14 cellular contexts compared by ENCODE assay signal in genomic region chr7:101405474-101406067, GRCh38. TPM values are rescaled to one million over a fixed set of nuclear protein-coding genes. Genes with fewer than 3 reads are reported as not detected.
A peak's percentile ranks its signal among the peaks of the same experiment; 100 is the strongest.
DNase-seq lines count a peak whose midpoint lies in the region; ATAC-seq and TF ChIP-seq lines count a peak whose summit lies in the region.
"Had no signal": no experiment of that assay in that cellular context is flagged by ENCODE, and none has a peak within 500 bp of the region (broad histone marks: within the 10 kb centered on the region; RNA-seq: fewer than 3 reads in every experiment).

No MANE protein-coding gene starts in this region.

- H2BK12ac ChIP-seq in H9 (ENCODE audit: insufficient read length, low read depth, low read length): no peak overlapping the region

- no peak overlapping the region for H3K56ac ChIP-seq in H9 (ENCODE audit: insufficient read length, low read depth, low read length)

- TF ChIP-seq CTCF in H9 (conservative IDR thresholded peaks at IDR 0.05): no peak
- no peak for TF ChIP-seq CTCF in endodermal cell (conservative IDR thresholded peaks at IDR 0.05)
- TF ChIP-seq CTCF in neural crest cell (conservative IDR thresholded peaks at IDR 0.05): no peak
- TF ChIP-seq CTCF in foreskin keratinocyte (conservative IDR thresholded peaks at IDR 0.05): no peak

- H3K27me3 ChIP-seq in H9 (ENCODE audit: insufficient read depth, low read length) (no peaks in the 10 kb centered on the region), endodermal cell (ENCODE audit: control insufficient read depth, insufficient read depth, low read length, poor library complexity, severe bottlenecking) (no peaks in the 10 kb centered on the region), foreskin keratinocyte (peaks cover 17% of the 10 kb centered on the region)
- H3K27me3 ChIP-seq: BLaER1 treated with 17β-estradiol and CSF1 and Interleukin-3, amounts not matched to agents 10 nM and 100 nM had no signal

- H3K14ac ChIP-seq in H9 (ENCODE audit: insufficient read depth, low read length): no peak overlapping the region

- no peaks in the 10 kb centered on the region for H3K79me2 ChIP-seq in H9 (ENCODE audit: insufficient read depth, low read length)

- no peak overlapping the region for H2AK5ac ChIP-seq in H9 (ENCODE audit: insufficient read length, low read length)

- H3K9me3 Mint-ChIP-seq in H9: peaks cover 28 to 34% of the 10 kb centered on the region in 2 experiments
- peaks cover 34% of the 10 kb centered on the region for H3K9me3 Mint-ChIP-seq in endodermal cell
- H3K9me3 Mint-ChIP-seq in neural crest cell: peaks cover 17% of the 10 kb centered on the region

- H3K27me3 Mint-ChIP-seq in H9 (ENCODE audit: low read depth) (no peaks in the 10 kb centered on the region), endodermal cell (ENCODE audit: insufficient read depth) (no peaks in the 10 kb centered on the region), neural crest cell (ENCODE audit: low read depth) (no peaks in the 10 kb centered on the region)

- H3T11ph ChIP-seq in H9 (ENCODE audit: low read length): no peak overlapping the region

- H3K9me3 ChIP-seq in H9 (ENCODE audit: control insufficient read depth, low read depth, low read length): peaks cover 19% of the 10 kb centered on the region
- H3K9me3 ChIP-seq in endodermal cell (ENCODE audit: control insufficient read depth, low read length): peaks cover 26% of the 10 kb centered on the region

- peaks cover 6% of the 10 kb centered on the region for H3K36me3 ChIP-seq in endodermal cell (ENCODE audit: control insufficient read depth, insufficient read depth, low read length)
- H3K36me3 ChIP-seq: BLaER1 treated with 17β-estradiol and CSF1 and Interleukin-3, amounts not matched to agents 10 nM and 100 nM had no signal

- no peaks in the 10 kb centered on the region for H3K79me1 ChIP-seq in H9 (ENCODE audit: insufficient read depth, low read depth, low read length, poor library complexity, severe bottlenecking)

- no CpG with 5 or more reads among the region's 16 CpGs for WGBS in H9 (ENCODE audit: extremely low coverage, insufficient read length, low lambda C conversion rate)
- 70 to 92% methylated on average over 9 to 16 of the region's 16 CpGs for WGBS in endodermal cell (ENCODE audit: insufficient coverage in 1 of 2, insufficient read length in 1 of 2), 2 experiments

- no peak overlapping the region for H2BK20ac ChIP-seq in H9 (ENCODE audit: low read depth, low read length, poor library complexity, severe bottlenecking)

- no peak overlapping the region for H2BK5ac ChIP-seq in H9 (ENCODE audit: insufficient read length, low read length)

- no peak overlapping the region for H4K8ac ChIP-seq in H9 (replicated peaks; ENCODE audit: insufficient read length, low read depth, low read length)

- no peak overlapping the region for H3K27ac ChIP-seq in H9 (ENCODE audit: insufficient read length, low read depth, low read length)
- peak overlapping the region; percentile 42 for H3K27ac ChIP-seq in endodermal cell (ENCODE audit: low read depth, low read length)
- H3K27ac ChIP-seq in foreskin keratinocyte: no peak overlapping the region
- H3K27ac ChIP-seq: BLaER1 treated with 17β-estradiol and CSF1 and Interleukin-3, amounts not matched to agents 10 nM and 100 nM had no signal

- H3K4me3 ChIP-seq in endodermal cell (ENCODE audit: low read length): no peak overlapping the region
- H3K4me3 ChIP-seq: BLaER1 treated with 17β-estradiol and CSF1 and Interleukin-3, amounts not matched to agents 10 nM and 100 nM had no signal

- peak overlapping the region in 2 of 3 experiments; percentile 10 to 41; a peak in 4 of 7 replicates for H3K27ac Mint-ChIP-seq in H9
- no peak overlapping the region for H3K27ac Mint-ChIP-seq in endodermal cell
- peak overlapping the region; percentile 88 for H3K27ac Mint-ChIP-seq in neural crest cell (ENCODE audit: unreplicated experiment)

- no peak overlapping the region for H3K23ac ChIP-seq in H9 (ENCODE audit: insufficient read length, low read depth, low read length)

- H2BK120ac ChIP-seq in H9 (ENCODE audit: low read depth, low read length, poor library complexity, severe bottlenecking): no peak overlapping the region

- peak overlapping the region in 1 of 2 experiments; percentile 30; a peak in 2 of 5 replicates for H3K4me3 Mint-ChIP-seq in H9
- H3K4me3 Mint-ChIP-seq in endodermal cell: no peak overlapping the region
- no peak overlapping the region for H3K4me3 Mint-ChIP-seq in neural crest cell
- H3K4me3 Mint-ChIP-seq: CD4-positive, CD25-positive, alpha-beta regulatory T cell had no signal

- H3K9ac ChIP-seq in H9 (ENCODE audit: extremely low read depth, insufficient read length, low read length): no peak overlapping the region
- no peak overlapping the region for H3K9ac ChIP-seq in endodermal cell (ENCODE audit: extremely low read depth, low read length, poor library complexity, severe bottlenecking)
- H3K9ac ChIP-seq: BLaER1 treated with 17β-estradiol and CSF1 and Interleukin-3, amounts not matched to agents 10 nM and 100 nM had no signal

- H3K36me3 Mint-ChIP-seq in H9 (ENCODE audit: insufficient read depth in 1 of 3, low read depth in 3 of 3) (peaks cover 43 to 45% (median 44%) of the 10 kb centered on the region in 3 experiments), endodermal cell (ENCODE audit: low read depth) (peaks cover 38% of the 10 kb centered on the region), neural crest cell (ENCODE audit: low read depth) (peaks cover 28% of the 10 kb centered on the region)
- H3K36me3 Mint-ChIP-seq: CD4-positive, CD25-positive, alpha-beta regulatory T cell had no signal

- H4K5ac ChIP-seq in H9 (ENCODE audit: insufficient read length, low read depth, low read length): no peak overlapping the region

- H2AFZ ChIP-seq in H9 (ENCODE audit: low read length): no peak overlapping the region

- H2BK15ac ChIP-seq in H9 (ENCODE audit: low read depth, low read length): no peak overlapping the region

- H3K4ac ChIP-seq in H9 (ENCODE audit: low read depth, low read length): no peak overlapping the region; the same call in 1 of the 2 replicates

- H3K18ac ChIP-seq in H9 (ENCODE audit: insufficient read length, low read depth, low read length): no peak overlapping the region

- H4K20me1 ChIP-seq in H9 (ENCODE audit: control insufficient read depth, insufficient read depth, insufficient read length): no peaks in the 10 kb centered on the region
- H4K20me1 ChIP-seq: BLaER1 treated with 17β-estradiol and CSF1 and Interleukin-3, amounts not matched to agents 10 nM and 100 nM had no signal

- H4K91ac ChIP-seq in H9 (ENCODE audit: insufficient read length, low read depth, low read length): peak overlapping the region; percentile 31

- DNase-seq in H9: no peak
- no peak for DNase-seq in endodermal cell
- no peak for DNase-seq in neural crest cell (ENCODE audit: low read depth, low spot score)
- no peak for DNase-seq in foreskin keratinocyte
- DNase-seq in NCI-H146 treated with DMSO at 0.1 percent for 48 hours (lab: John Stamatoyannopoulos, UW; ENCODE audit: unreplicated experiment): no peak
- no peak for DNase-seq in activated CD4-positive, CD25-positive, alpha-beta regulatory T cell (lab: John Stamatoyannopoulos, UW)
- DNase-seq: ACHN; CD4-positive, CD25-positive, alpha-beta regulatory T cell; DMS53; GF-D8; H7 had no signal

- ATAC-seq in foreskin keratinocyte (no peak), GM21825 (IDR thresholded peaks at IDR 0.05; ENCODE audit: unreplicated experiment) (no peak)

- no peaks in the 10 kb centered on the region for H3K23me2 ChIP-seq in H9 (ENCODE audit: insufficient read length, low read depth, low read length, poor library complexity, severe bottlenecking)

- H3K4me1 Mint-ChIP-seq in H9 (peaks cover 33 to 45% of the 10 kb centered on the region in 2 experiments), endodermal cell (peaks cover 14% of the 10 kb centered on the region), neural crest cell (peaks cover 49% of the 10 kb centered on the region)
- H3K4me1 Mint-ChIP-seq: CD4-positive, CD25-positive, alpha-beta regulatory T cell had no signal

- H3K4me2 ChIP-seq in H9 (ENCODE audit: insufficient read depth, insufficient read length, low read length): no peak overlapping the region
- H3K4me2 ChIP-seq: BLaER1 treated with 17β-estradiol and CSF1 and Interleukin-3, amounts not matched to agents 10 nM and 100 nM had no signal

- H3K4me1 ChIP-seq in H9 (ENCODE audit: insufficient read depth, low read length): peaks cover 5% of the 10 kb centered on the region; the same call in 1 of the 2 replicates
- H3K4me1 ChIP-seq in endodermal cell (ENCODE audit: control insufficient read depth, insufficient read depth, low read length): no peaks in the 10 kb centered on the region
- H3K4me1 ChIP-seq in foreskin keratinocyte: no peaks in the 10 kb centered on the region

RNA-seq across cellular contexts. Expression of gene COL26A1, which starts 42.9 kb away (rescaled TPM):
- 41.5 and 42.6 TPM in 2 replicates for total RNA-seq in H9 (2021)
- 10 to 100 TPM; 41.2 to 47.0 TPM for total RNA-seq in endodermal cell
- polyA plus RNA-seq in endodermal cell (2013, experiment 1 of 2): 44.3 TPM
- polyA plus RNA-seq in endodermal cell (2013, experiment 2 of 2): 44.8 TPM
- 38.3 and 39.2 TPM in 2 replicates for total RNA-seq in neural crest cell
- total RNA-seq in foreskin keratinocyte: not detected in 2 replicates
- not detected in 2 replicates for polyA plus RNA-seq in foreskin keratinocyte
- total RNA-seq: A172; CD4-positive, CD25-positive, alpha-beta regulatory T cell had no signal
- polyA plus RNA-seq: CD4-positive, CD25-positive, alpha-beta regulatory T cell had no signal

Comparison
In these comparisons a context has a peak if more than half of its experiments do, and no peak if none do; other contexts are left out.
1. RNA of gene COL26A1, which starts 42.9 kb away (total RNA-seq): 41.2 to 47.0 TPM in endodermal cell, 41.5 to 42.6 TPM in H9 and 38.3 to 39.2 TPM in neural crest cell; not detected in foreskin keratinocyte; every median in the first group is over 10 times any median in the second.